In genomic region chr20:37327748-37328147, GRCh38 we compare ENCODE assay signal across 13 cellular contexts. TPM values are rescaled to one million over a fixed set of nuclear protein-coding genes. Genes with fewer than 3 reads are reported as not detected.
A peak's percentile ranks its signal among the peaks of the same experiment; 100 is the strongest.
DNase-seq lines count a peak whose midpoint lies in the region; ATAC-seq and TF ChIP-seq lines count a peak whose summit lies in the region.
"Had no signal": no experiment of that assay in that cellular context is flagged by ENCODE, and none has a peak within 500 bp of the region (broad histone marks: within the 10 kb centered on the region; RNA-seq: fewer than 3 reads in every experiment).

No MANE protein-coding gene starts in this region.

- H3K4me3 ChIP-seq in gastrocnemius medialis, result no peak overlapping the region
- H3K4me3 ChIP-seq: BLaER1 treated with 17β-estradiol and CSF1 and Interleukin-3, amounts not matched to agents 10 nM and 100 nM had no signal

- no peaks in the 10 kb centered on the region for H3K36me3 ChIP-seq in gastrocnemius medialis
- H3K36me3 ChIP-seq: BLaER1 treated with 17β-estradiol and CSF1 and Interleukin-3, amounts not matched to agents 10 nM and 100 nM had no signal

- no peak for TF ChIP-seq CTCF in gastrocnemius medialis (IDR thresholded peaks at IDR 0.05 in 4 of 5, conservative IDR thresholded peaks at IDR 0.05 in 1 of 5)

- no peaks in the 10 kb centered on the region for H3K27me3 ChIP-seq in gastrocnemius medialis
- H3K27me3 ChIP-seq: BLaER1 treated with 17β-estradiol and CSF1 and Interleukin-3, amounts not matched to agents 10 nM and 100 nM had no signal

- H3K4me1 ChIP-seq in gastrocnemius medialis, result no peaks in the 10 kb centered on the region

- DNase-seq in AG20443 (ENCODE audit: low spot score) (peak; percentile 90), astrocyte of the hippocampus (ENCODE audit: low read depth, low spot score) (peak; percentile 76), hepatic stellate cell (ENCODE audit: low spot score) (peak; percentile 78), gastrocnemius medialis (peak; percentile 41 to 67), dedifferentiated amniotic fluid mesenchymal stem cell (ENCODE audit: extremely low spot score) (no peak), KG1 (lab: John Stamatoyannopoulos, UW) (no peak), cerebellar nuclear complex (lab: John Stamatoyannopoulos, UW) (no peak)
- DNase-seq: activated CD8-positive, alpha-beta T cell treated with anti-CD3 and anti-CD28 coated beads for 36 hours; activated naive CD8-positive, alpha-beta T cell treated with anti-CD3 and anti-CD28 coated beads for 36 hours; effector memory CD8-positive, alpha-beta T cell; stimulated activated CD4-positive, alpha-beta T cell treated with anti-CD3 and anti-CD28 coated beads, Interleukin-4, amount 100 ng/mL, for 1 hour had no signal

- in situ Hi-C loops in gastrocnemius medialis (cut with MboI; ENCODE audit: low sequenced_read_pairs in 4 of 4), result no loop called here

- ATAC-seq in gastrocnemius medialis (peak; percentile 46 to 63), GM21825 (IDR thresholded peaks at IDR 0.05; ENCODE audit: unreplicated experiment) (no peak)
- ATAC-seq: activated CD8-positive, alpha-beta T cell treated with anti-CD3 and anti-CD28 coated beads for 36 hours; effector memory CD8-positive, alpha-beta T cell had no signal

- no peak for TF ChIP-seq POLR2A in gastrocnemius medialis (IDR thresholded peaks at IDR 0.05)

- H3K27ac ChIP-seq in gastrocnemius medialis, result peak overlapping the region in 1 of 4 donors; percentile 27
- H3K27ac ChIP-seq: BLaER1 treated with 17β-estradiol and CSF1 and Interleukin-3, amounts not matched to agents 10 nM and 100 nM had no signal

- intact Hi-C loops in gastrocnemius medialis (cut with DNase I; ENCODE audit: low total_unique reads), result no loop called here

- no peaks in the 10 kb centered on the region for H3K9me3 ChIP-seq in gastrocnemius medialis

RNA-seq across cellular contexts. Expression of gene SRC, which starts 18.2 kb away (rescaled TPM):
- 1 to 10 TPM; 1.0 to 2.3 (median 1.8) TPM for total RNA-seq in gastrocnemius medialis

RNA-seq across cellular contexts. Expression of gene MANBAL, which starts 38.3 kb away (rescaled TPM):
- total RNA-seq in gastrocnemius medialis, result 10 to 100 TPM in 1 of 4 donors, 1 to 10 TPM in 3; 6.6 to 11.8 (median 7.5) TPM

Comparison
In these comparisons a context has a peak if more than half of its experiments do, and no peak if none do; other contexts are left out.
1. DNase-seq: peak in AG20443 (single experiment), astrocyte of the hippocampus (single experiment), hepatic stellate cell (single experiment) and gastrocnemius medialis (2 of 2); none in dedifferentiated amniotic fluid mesenchymal stem cell (single experiment), KG1 (single experiment) and cerebellar nuclear complex (0 of 2).